Comparison of ENCODE assay signal across 1 cellular context in the genomic region with DNA sequence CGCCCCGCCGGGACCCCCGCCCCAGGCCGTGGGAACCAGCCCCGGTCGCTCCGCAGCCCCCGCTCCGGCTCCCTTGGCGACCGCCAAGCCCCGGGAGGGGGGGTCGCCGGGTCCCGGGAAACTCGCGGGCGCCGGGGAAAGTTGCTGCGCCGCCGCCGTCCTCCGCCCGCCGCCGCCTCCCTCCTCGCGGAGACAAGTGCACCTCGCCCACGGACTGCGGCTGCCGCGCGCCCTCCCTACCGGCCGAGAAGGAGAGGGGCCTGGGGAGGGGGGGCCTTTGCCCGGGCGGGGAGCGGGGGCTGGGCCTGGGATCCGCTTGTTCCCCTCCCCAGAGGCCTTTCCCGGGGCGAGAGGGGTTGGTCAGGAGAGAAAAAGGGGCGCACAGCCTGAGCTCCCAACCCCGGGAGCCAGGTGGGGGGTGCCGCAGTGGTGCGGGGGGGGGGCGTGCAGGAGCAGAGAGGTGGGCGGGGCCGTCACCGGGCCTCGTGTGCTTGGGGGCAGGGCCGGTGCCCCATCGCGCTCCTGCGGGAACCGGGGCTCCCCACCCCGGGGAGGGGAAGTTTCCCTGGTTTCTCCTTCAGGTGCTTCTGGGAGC.
TF ChIP-seq lines count a peak whose summit lies in the region.

No MANE protein-coding gene starts in this region.

TF ChIP-seq in SK-N-SH treated with all-trans-retinoic acid at 6 μM for 48 hours, 23 proteins besides CTCF, POLR2A, EP300 and RAD21 (continued from another document):
- TF ChIP-seq, protein P1, sequence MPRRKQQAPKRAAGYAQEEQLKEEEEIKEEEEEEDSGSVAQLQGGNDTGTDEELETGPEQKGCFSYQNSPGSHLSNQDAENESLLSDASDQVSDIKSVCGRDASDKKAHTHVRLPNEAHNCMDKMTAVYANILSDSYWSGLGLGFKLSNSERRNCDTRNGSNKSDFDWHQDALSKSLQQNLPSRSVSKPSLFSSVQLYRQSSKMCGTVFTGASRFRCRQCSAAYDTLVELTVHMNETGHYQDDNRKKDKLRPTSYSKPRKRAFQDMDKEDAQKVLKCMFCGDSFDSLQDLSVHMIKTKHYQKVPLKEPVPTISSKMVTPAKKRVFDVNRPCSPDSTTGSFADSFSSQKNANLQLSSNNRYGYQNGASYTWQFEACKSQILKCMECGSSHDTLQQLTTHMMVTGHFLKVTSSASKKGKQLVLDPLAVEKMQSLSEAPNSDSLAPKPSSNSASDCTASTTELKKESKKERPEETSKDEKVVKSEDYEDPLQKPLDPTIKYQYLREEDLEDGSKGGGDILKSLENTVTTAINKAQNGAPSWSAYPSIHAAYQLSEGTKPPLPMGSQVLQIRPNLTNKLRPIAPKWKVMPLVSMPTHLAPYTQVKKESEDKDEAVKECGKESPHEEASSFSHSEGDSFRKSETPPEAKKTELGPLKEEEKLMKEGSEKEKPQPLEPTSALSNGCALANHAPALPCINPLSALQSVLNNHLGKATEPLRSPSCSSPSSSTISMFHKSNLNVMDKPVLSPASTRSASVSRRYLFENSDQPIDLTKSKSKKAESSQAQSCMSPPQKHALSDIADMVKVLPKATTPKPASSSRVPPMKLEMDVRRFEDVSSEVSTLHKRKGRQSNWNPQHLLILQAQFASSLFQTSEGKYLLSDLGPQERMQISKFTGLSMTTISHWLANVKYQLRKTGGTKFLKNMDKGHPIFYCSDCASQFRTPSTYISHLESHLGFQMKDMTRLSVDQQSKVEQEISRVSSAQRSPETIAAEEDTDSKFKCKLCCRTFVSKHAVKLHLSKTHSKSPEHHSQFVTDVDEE (CRISPR knock-in tag; IDR thresholded peaks at IDR 0.05) = no peak
- TF ChIP-seq ZC3H10 (CRISPR knock-in tag; IDR thresholded peaks at IDR 0.05) (no peak), ISL1 (CRISPR knock-in tag; IDR thresholded peaks at IDR 0.05) (no peak), ZNF8 (CRISPR knock-in tag; IDR thresholded peaks at IDR 0.05) (no peak), ESRRG (CRISPR knock-in tag; IDR thresholded peaks at IDR 0.05) (no peak), CSDC2 (CRISPR knock-in tag; IDR thresholded peaks at IDR 0.05) (no peak), TCF4 (CRISPR knock-in tag; IDR thresholded peaks at IDR 0.05; ENCODE audit: borderline replicate concordance) (no peak), RARB (CRISPR knock-in tag; IDR thresholded peaks at IDR 0.05) (no peak), OSR1 (CRISPR knock-in tag; IDR thresholded peaks at IDR 0.05) (no peak), ZFP3 (CRISPR knock-in tag; IDR thresholded peaks at IDR 0.05) (no peak)
- TF ChIP-seq, protein P2, sequence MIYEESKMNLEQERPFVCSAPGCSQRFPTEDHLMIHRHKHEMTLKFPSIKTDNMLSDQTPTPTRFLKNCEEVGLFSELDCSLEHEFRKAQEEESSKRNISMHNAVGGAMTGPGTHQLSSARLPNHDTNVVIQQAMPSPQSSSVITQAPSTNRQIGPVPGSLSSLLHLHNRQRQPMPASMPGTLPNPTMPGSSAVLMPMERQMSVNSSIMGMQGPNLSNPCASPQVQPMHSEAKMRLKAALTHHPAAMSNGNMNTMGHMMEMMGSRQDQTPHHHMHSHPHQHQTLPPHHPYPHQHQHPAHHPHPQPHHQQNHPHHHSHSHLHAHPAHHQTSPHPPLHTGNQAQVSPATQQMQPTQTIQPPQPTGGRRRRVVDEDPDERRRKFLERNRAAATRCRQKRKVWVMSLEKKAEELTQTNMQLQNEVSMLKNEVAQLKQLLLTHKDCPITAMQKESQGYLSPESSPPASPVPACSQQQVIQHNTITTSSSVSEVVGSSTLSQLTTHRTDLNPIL (CRISPR knock-in tag; IDR thresholded peaks at IDR 0.05; ENCODE audit: low read depth) = no peak
- TF ChIP-seq, protein P3, sequence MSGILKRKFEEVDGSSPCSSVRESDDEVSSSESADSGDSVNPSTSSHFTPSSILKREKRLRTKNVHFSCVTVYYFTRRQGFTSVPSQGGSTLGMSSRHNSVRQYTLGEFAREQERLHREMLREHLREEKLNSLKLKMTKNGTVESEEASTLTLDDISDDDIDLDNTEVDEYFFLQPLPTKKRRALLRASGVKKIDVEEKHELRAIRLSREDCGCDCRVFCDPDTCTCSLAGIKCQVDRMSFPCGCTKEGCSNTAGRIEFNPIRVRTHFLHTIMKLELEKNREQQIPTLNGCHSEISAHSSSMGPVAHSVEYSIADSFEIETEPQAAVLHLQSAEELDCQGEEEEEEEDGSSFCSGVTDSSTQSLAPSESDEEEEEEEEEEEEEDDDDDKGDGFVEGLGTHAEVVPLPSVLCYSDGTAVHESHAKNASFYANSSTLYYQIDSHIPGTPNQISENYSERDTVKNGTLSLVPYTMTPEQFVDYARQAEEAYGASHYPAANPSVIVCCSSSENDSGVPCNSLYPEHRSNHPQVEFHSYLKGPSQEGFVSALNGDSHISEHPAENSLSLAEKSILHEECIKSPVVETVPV (CRISPR knock-in tag; IDR thresholded peaks at IDR 0.05) = no peak
- TF ChIP-seq, protein P4, sequence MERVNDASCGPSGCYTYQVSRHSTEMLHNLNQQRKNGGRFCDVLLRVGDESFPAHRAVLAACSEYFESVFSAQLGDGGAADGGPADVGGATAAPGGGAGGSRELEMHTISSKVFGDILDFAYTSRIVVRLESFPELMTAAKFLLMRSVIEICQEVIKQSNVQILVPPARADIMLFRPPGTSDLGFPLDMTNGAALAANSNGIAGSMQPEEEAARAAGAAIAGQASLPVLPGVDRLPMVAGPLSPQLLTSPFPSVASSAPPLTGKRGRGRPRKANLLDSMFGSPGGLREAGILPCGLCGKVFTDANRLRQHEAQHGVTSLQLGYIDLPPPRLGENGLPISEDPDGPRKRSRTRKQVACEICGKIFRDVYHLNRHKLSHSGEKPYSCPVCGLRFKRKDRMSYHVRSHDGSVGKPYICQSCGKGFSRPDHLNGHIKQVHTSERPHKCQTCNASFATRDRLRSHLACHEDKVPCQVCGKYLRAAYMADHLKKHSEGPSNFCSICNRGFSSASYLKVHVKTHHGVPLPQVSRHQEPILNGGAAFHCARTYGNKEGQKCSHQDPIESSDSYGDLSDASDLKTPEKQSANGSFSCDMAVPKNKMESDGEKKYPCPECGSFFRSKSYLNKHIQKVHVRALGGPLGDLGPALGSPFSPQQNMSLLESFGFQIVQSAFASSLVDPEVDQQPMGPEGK (CRISPR knock-in tag; IDR thresholded peaks at IDR 0.05; ENCODE audit: borderline replicate concordance) = no peak
